In the genomic region with DNA sequence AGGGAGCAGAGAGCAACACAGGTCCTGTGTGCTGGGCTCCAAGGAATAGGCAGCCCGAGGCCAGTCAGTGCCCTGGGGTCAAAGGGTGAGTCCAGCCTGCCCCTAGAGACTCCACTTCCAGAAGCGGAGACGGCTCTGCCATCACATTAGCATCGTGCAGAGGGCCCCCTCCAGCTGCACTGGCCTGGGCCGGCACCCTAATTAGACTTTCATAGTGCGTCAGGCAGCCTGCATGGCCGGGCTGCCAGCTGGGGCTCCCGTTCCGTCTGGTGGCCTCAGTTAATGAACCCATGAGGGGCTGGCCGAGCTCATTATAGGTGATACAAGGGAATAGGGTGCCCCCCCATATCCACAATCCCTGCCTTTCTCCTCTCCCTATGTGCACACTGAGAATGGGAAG, we compare ENCODE assay signal across 25 cellular contexts.
"Had no signal": no experiment of that assay in that cellular context is flagged by ENCODE, and none has a peak within 500 bp of the region (broad histone marks: within the 10 kb centered on the region; RNA-seq: fewer than 3 reads in every experiment).

No MANE protein-coding gene starts in this region.

- H3K36me3 ChIP-seq: neutrophil, right atrium auricular region, spleen, thoracic aorta had no signal

- H3K4me1 Mint-ChIP-seq: activated CD4-positive, alpha-beta T cell treated with anti-CD3 and anti-CD28 coated beads for 36 hours; central memory CD8-positive, alpha-beta T cell had no signal

- H3K27me3 Mint-ChIP-seq: activated CD4-positive, alpha-beta T cell treated with anti-CD3 and anti-CD28 coated beads for 36 hours; central memory CD8-positive, alpha-beta T cell; dendritic cell treated with granulocyte-macrophage colony-stimulating factor and Interleukin-4, amounts not matched to agents 40 ng/mL and 50 ng/mL, for 4 days had no signal

- H3K9me3 Mint-ChIP-seq: activated naive CD4-positive, alpha-beta T cell treated with anti-CD3 and anti-CD28 coated beads, Interleukin-2, amount 50 U/mL, for 72 hours; activated T-cell treated with anti-CD3 and anti-CD28 coated beads, Interleukin-2, amount 50 U/mL, for 72 hours; central memory CD8-positive, alpha-beta T cell; dendritic cell treated with granulocyte-macrophage colony-stimulating factor and Interleukin-4, amounts not matched to agents 40 ng/mL and 50 ng/mL, for 4 days; naive thymus-derived CD8-positive, alpha-beta T cell; T-helper 2 cell treated with Interferon-gamma antibody and Interleukin-4, amounts not matched to agents 5 μg/mL and 100 μg/mL, for 36 hours had no signal

- H3K9me3 ChIP-seq: esophagus muscularis mucosa, neutrophil, psoas muscle, right atrium auricular region, spleen, thoracic aorta had no signal

- H3K4me3 ChIP-seq: esophagus muscularis mucosa, psoas muscle, right atrium auricular region, spleen, thoracic aorta had no signal

- H3K4me1 ChIP-seq: esophagus muscularis mucosa, right atrium auricular region, spleen had no signal

- H3K4me3 Mint-ChIP-seq: activated CD4-positive, alpha-beta T cell treated with anti-CD3 and anti-CD28 coated beads for 36 hours; activated T-cell treated with anti-CD3 and anti-CD28 coated beads, Interleukin-2, amount 50 U/mL, for 72 hours; central memory CD8-positive, alpha-beta T cell; dendritic cell treated with granulocyte-macrophage colony-stimulating factor and Interleukin-4, amounts not matched to agents 40 ng/mL and 50 ng/mL, for 4 days; naive thymus-derived CD8-positive, alpha-beta T cell; T-helper 2 cell treated with Interferon-gamma antibody and Interleukin-4, amounts not matched to agents 5 μg/mL and 100 μg/mL, for 36 hours had no signal

- H3K27me3 ChIP-seq: esophagus muscularis mucosa, foreskin keratinocyte, neutrophil, right atrium auricular region, spleen had no signal

- H3K36me3 Mint-ChIP-seq: activated naive CD4-positive, alpha-beta T cell treated with anti-CD3 and anti-CD28 coated beads, Interleukin-2, amount 50 U/mL, for 72 hours had no signal

- H3K27ac Mint-ChIP-seq: activated CD4-positive, alpha-beta T cell treated with anti-CD3 and anti-CD28 coated beads for 36 hours; activated naive CD4-positive, alpha-beta T cell treated with anti-CD3 and anti-CD28 coated beads, Interleukin-2, amount 50 U/mL, for 72 hours; activated T-cell treated with anti-CD3 and anti-CD28 coated beads, Interleukin-2, amount 50 U/mL, for 72 hours; dendritic cell treated with granulocyte-macrophage colony-stimulating factor and Interleukin-4, amounts not matched to agents 40 ng/mL and 50 ng/mL, for 4 days; naive thymus-derived CD8-positive, alpha-beta T cell; T-helper 2 cell treated with Interferon-gamma antibody and Interleukin-4, amounts not matched to agents 5 μg/mL and 100 μg/mL, for 36 hours had no signal

- FAIRE-seq: bronchial epithelial cell, urothelium cell line had no signal

- DNase-seq: activated CD4-positive, alpha-beta T cell treated with anti-CD3 and anti-CD28 coated beads for 36 hours; activated CD4-positive, alpha-beta T cell treated with anti-CD3 and anti-CD28 coated beads, Interleukin-2, amount 50 U/mL, for 4 hours; activated CD4-positive, CD25-positive, alpha-beta regulatory T cell; activated naive CD4-positive, alpha-beta T cell; activated T-cell treated with anti-CD3 and anti-CD28 coated beads for 4 hours; activated T-cell treated with anti-CD3 and anti-CD28 coated beads, Interleukin-2, amount 50 U/mL, for 72 hours; foreskin keratinocyte; islet precursor cell; mammary epithelial cell; naive thymus-derived CD8-positive, alpha-beta T cell; psoas muscle; spleen; stimulated activated naive CD4-positive, alpha-beta T cell; T-helper 1 cell; trophoblast cell had no signal

- H3K27ac ChIP-seq: esophagus muscularis mucosa, foreskin keratinocyte, neutrophil, psoas muscle, right atrium auricular region, spleen, thoracic aorta had no signal
